16 cellular contexts compared by ENCODE assay signal in genomic region chr6:43785904-43786303, GRCh38.
"Had no signal": no experiment of that assay in that cellular context is flagged by ENCODE, and none has a peak within 500 bp of the region (broad histone marks: within the 10 kb centered on the region; RNA-seq: fewer than 3 reads in every experiment).

No MANE protein-coding gene starts in this region.

- H3K27ac ChIP-seq: coronary artery, neutrophil, sigmoid colon, skin epidermis had no signal

- H3K27me3 ChIP-seq: heart left ventricle, neutrophil, sigmoid colon had no signal

- H3K4me1 ChIP-seq: sigmoid colon had no signal

- DNase-seq: effector CD4-positive, alpha-beta T cell; endodermal cell; foreskin melanocyte; heart left ventricle; hippocampal formation; left colon; naive thymus-derived CD4-positive, alpha-beta T cell; nephron progenitor cell; sigmoid colon; stimulated activated CD4-positive, alpha-beta T cell treated with anti-CD3 and anti-CD28 coated beads, Interleukin-2, amount 100 ng/mL, for 48 hours; stimulated activated naive CD4-positive, alpha-beta T cell treated with Interleukin-2 at 50 U/mL for 16 hours had no signal

- FAIRE-seq: endothelial cell of umbilical vein, urothelium cell line had no signal

- H3K4me3 ChIP-seq: coronary artery, heart left ventricle, sigmoid colon, skin epidermis had no signal

- H3K9me3 ChIP-seq: heart left ventricle, neutrophil, sigmoid colon had no signal

- ATAC-seq: heart left ventricle; left colon; naive thymus-derived CD4-positive, alpha-beta T cell had no signal
